Comparison of ENCODE assay signal across 9 cellular contexts in genomic region chr3:53938645-53939044, GRCh38. TPM values are rescaled to one million over a fixed set of nuclear protein-coding genes. Genes with fewer than 3 reads are reported as not detected.
DNase-seq lines count a peak whose midpoint lies in the region; ATAC-seq, FAIRE-seq and TF ChIP-seq lines count a peak whose summit lies in the region.
"Had no signal": no experiment of that assay in that cellular context is flagged by ENCODE, and none has a peak within 500 bp of the region (broad histone marks: within the 10 kb centered on the region; RNA-seq: fewer than 3 reads in every experiment).

No MANE protein-coding gene starts in this region.

- H3K9me3 ChIP-seq in A673 (ENCODE audit: low read depth, low read length, poor library complexity, severe bottlenecking) = peaks cover 3% of the 10 kb centered on the region

- POLR2A ChIA-PET in A673 (lab: Charles Lee; ENCODE audit: low non-redundant PET) = no interaction called here
- POLR2A ChIA-PET in GM10248 (lab: Yijun Ruan, JAX) = no interaction called here

- no peaks in the 10 kb centered on the region for H3K27me3 ChIP-seq in A673 (replicated peaks; ENCODE audit: insufficient read depth, low read depth, low read length, poor library complexity)

- CTCF ChIA-PET in A673 (lab: Charles Lee) (interaction anchor here (1.2 kb wide), 1 partner anchor 436 kb away, joined by 3 read pairs; no protein-coding TSS in a partner anchor), GM10248 (lab: Yijun Ruan, JAX) (interaction anchor here (0.9 to 3.3 kb wide), 22 partner anchors 10 to 1242 kb away, joined by 3 to 25 read pairs (median 3); no protein-coding TSS in a partner anchor)

- peak; percentile 83 for TF ChIP-seq RAD21 in Ishikawa (IDR thresholded peaks at IDR 0.05; ENCODE audit: low read depth)

- intact Hi-C loops in A673 (cut with micrococcal nuclease; ENCODE audit: unreplicated experiment) = loop anchor here (10.0 kb wide), 1 partner anchor 486 kb away; no protein-coding TSS in a partner anchor

- H3K9me3 Mint-ChIP-seq in brain = peaks cover 9 to 19% (median 14%) of the 10 kb centered on the region in 5 experiments

- no peak for ATAC-seq in HG03139 (IDR thresholded peaks at IDR 0.05; ENCODE audit: unreplicated experiment)

- no TSS peak for BruUV-seq in A673 (replicated peaks; lab: Mats Ljungman, UMichigan)

- TF ChIP-seq CTCF in A673 (conservative IDR thresholded peaks at IDR 0.05; ENCODE audit: low read depth, low read length) = peak; percentile 64
- TF ChIP-seq CTCF in GM10248 (IDR thresholded peaks at IDR 0.05; ENCODE audit: control extremely low read depth, extremely low read depth, low read depth, missing control alignments) = peak; percentile 86
- TF ChIP-seq CTCF in brain (conservative IDR thresholded peaks at IDR 0.05) = peak; percentile 74 to 88

- H3K27ac ChIP-seq in A673 (ENCODE audit: low read depth, low read length, poor library complexity, severe bottlenecking) = no peak overlapping the region
- H3K27ac ChIP-seq: epithelial cell of prostate had no signal

- no peak overlapping the region for H3K4me3 ChIP-seq in A673 (ENCODE audit: low read depth, low read length, poor library complexity, severe bottlenecking)

- H3K36me3 ChIP-seq in A673 (ENCODE audit: insufficient read depth, low read length, poor library complexity, severe bottlenecking) = no peaks in the 10 kb centered on the region

- TF ChIP-seq EP300 in Ishikawa (IDR thresholded peaks at IDR 0.05; ENCODE audit: borderline replicate concordance) = no peak

- H3K27ac Mint-ChIP-seq in brain = no peak overlapping the region

- H3K4me1 Mint-ChIP-seq in brain = peaks cover 20% of the 10 kb centered on the region

- peaks cover 6% of the 10 kb centered on the region for H3K4me1 ChIP-seq in A673 (ENCODE audit: insufficient read depth, low read length, poor library complexity, severe bottlenecking)

- no peak overlapping the region for H3K4me3 Mint-ChIP-seq in brain

- peak; percentile 27 for FAIRE-seq in RCC 7860 (lab: Jason Lieb, UNC)

- H3K27me3 Mint-ChIP-seq in brain = peaks cover 5% of the 10 kb centered on the region

- no peaks in the 10 kb centered on the region for H3K36me3 Mint-ChIP-seq in brain

- DNase-seq in A673 (ENCODE audit: low spot score) (peak; percentile 56), GM10248 (ENCODE audit: extremely low spot score) (peak; percentile 56), RCC 7860 (ENCODE audit: low spot score) (peak; percentile 24), iPS-NIHi7 (ENCODE audit: extremely low spot score) (peak; percentile 70)
- DNase-seq in stimulated activated CD4-positive, alpha-beta T cell treated with anti-CD3 and anti-CD28 coated beads, Interleukin-4, amount 100 ng/mL, for 1 hour = peak; percentile 3

TF ChIP-seq in Ishikawa, 13 proteins besides CTCF, POLR2A, EP300 and RAD21:
- TF ChIP-seq NFIC (IDR thresholded peaks at IDR 0.05) (no peak), CREB1 (IDR thresholded peaks at IDR 0.05; ENCODE audit: low read depth) (no peak), EGR1 (IDR thresholded peaks at IDR 0.05) (no peak), TEAD4 (IDR thresholded peaks at IDR 0.05) (no peak), YY1 (IDR thresholded peaks at IDR 0.05; ENCODE audit: low read depth) (no peak), TCF12 (IDR thresholded peaks at IDR 0.05; ENCODE audit: low read depth) (no peak), MAX (IDR thresholded peaks at IDR 0.05) (no peak), FOXM1 (IDR thresholded peaks at IDR 0.05; ENCODE audit: borderline replicate concordance, low read depth) (no peak), CEBPB (IDR thresholded peaks at IDR 0.05) (no peak), ZBTB7A (IDR thresholded peaks at IDR 0.05; ENCODE audit: low read depth) (no peak), REST (IDR thresholded peaks at IDR 0.05; ENCODE audit: low read depth) (no peak), USF1 (IDR thresholded peaks at IDR 0.05) (no peak)

RNA-seq across cellular contexts. Expression of gene SELENOK, which starts 47.0 kb away (rescaled TPM):
- 19.9 and 20.7 TPM in 2 replicates for total RNA-seq in A673 (2021)
- 66.3 TPM for polyA plus RNA-seq in brain (ENCODE audit: insufficient read depth, low read depth, low replicate concordance)

RNA-seq across cellular contexts. Expression of gene ACTR8, which starts 56.7 kb away (rescaled TPM):
- total RNA-seq in A673 (2021) = 21.1 and 26.9 TPM in 2 replicates
- polyA plus RNA-seq in brain (ENCODE audit: insufficient read depth, low read depth, low replicate concordance) = 15.3 TPM

Comparison
In these comparisons a context has a peak if more than half of its experiments do, and no peak if none do; other contexts are left out.
1. DNase-seq: peak in every context shown above with its lines; median percentile 70 in iPS-NIHi7; 56 in A673; 56 in GM10248; 24 in RCC 7860; 3 in stimulated activated CD4-positive, alpha-beta T cell treated with anti-CD3 and anti-CD28 coated beads, Interleukin-4, amount 100 ng/mL, for 1 hour.